In genomic region chr2:48717826-48718225, GRCh38 we compare ENCODE assay signal across 27 cellular contexts. TPM values are rescaled to one million over a fixed set of nuclear protein-coding genes. Genes with fewer than 3 reads are reported as not detected.
"Had no signal": no experiment of that assay in that cellular context is flagged by ENCODE, and none has a peak within 500 bp of the region (broad histone marks: within the 10 kb centered on the region; RNA-seq: fewer than 3 reads in every experiment).

No MANE protein-coding gene starts in this region.

- H3K4me3 Mint-ChIP-seq: activated CD4-positive, alpha-beta T cell treated with anti-CD3 and anti-CD28 coated beads, Interleukin-2, amount 10 ng/mL, durations not matched to agents 24 days and 14 days; activated CD8-positive, alpha-beta memory T cell treated with anti-CD3 and anti-CD28 coated beads, Interleukin-2, amount 10 ng/mL, durations not matched to agents 7 days and 5 days; activated CD8-positive, alpha-beta T cell treated with anti-CD3 and anti-CD28 coated beads for 36 hours; activated naive CD8-positive, alpha-beta T cell treated with anti-CD3 and anti-CD28 coated beads, Interleukin-2, amount 50 U/mL, for 24 hours; brain; stimulated activated naive B cell treated with anti-CD40 and anti-IgM and Interleukin-4, amounts not matched to agents 10 μg/mL and 1 μg/mL and 100 μg/mL, for 72 hours had no signal

- DNase-seq: activated CD4-positive, alpha-beta T cell treated with anti-CD3 and anti-CD28 coated beads, Interleukin-2, amount 10 ng/mL, durations not matched to agents 24 days and 14 days; activated CD8-positive, alpha-beta memory T cell treated with anti-CD3 and anti-CD28 coated beads, Interleukin-2, amount 10 ng/mL, durations not matched to agents 7 days and 5 days; activated CD8-positive, alpha-beta T cell treated with anti-CD3 and anti-CD28 coated beads for 36 hours; activated effector memory CD4-positive, alpha-beta T cell treated with anti-CD3 and anti-CD28 coated beads, Interleukin-2, amount 50 U/mL, for 16 hours; activated naive CD4-positive, alpha-beta T cell treated with anti-CD3 and anti-CD28 coated beads, Interleukin-2, amount 50 U/mL, for 16 hours; activated naive CD8-positive, alpha-beta T cell treated with anti-CD3 and anti-CD28 coated beads, Interleukin-2, amount 50 U/mL, for 24 hours; activated T-cell treated with anti-CD3 and anti-CD28 coated beads for 4 hours; aorta; dermis blood vessel endothelial cell; effector CD8-positive, alpha-beta T cell; erythroblast; heart right ventricle; left colon; lower lobe of right lung; mesendoderm; mucosa of descending colon; stimulated activated CD4-positive, alpha-beta T cell treated with anti-CD3 and anti-CD28 coated beads, Interleukin-2, amount 100 ng/mL, for 48 hours; stimulated activated CD8-positive, alpha-beta memory T cell treated with anti-CD3 and anti-CD28 coated beads, Interleukin-4, amount 100 ng/mL, for 48 hours; stimulated activated naive B cell treated with anti-CD40 and anti-IgM and Interleukin-4, amounts not matched to agents 10 μg/mL and 1 μg/mL and 100 μg/mL, for 72 hours had no signal

- H3K4me3 ChIP-seq: heart right ventricle, lower lobe of right lung, mucosa of descending colon, thoracic aorta had no signal

- H3K9me3 ChIP-seq: heart right ventricle, lower lobe of right lung, mucosa of descending colon, thoracic aorta had no signal

- H3K27me3 Mint-ChIP-seq: activated CD8-positive, alpha-beta memory T cell treated with anti-CD3 and anti-CD28 coated beads, Interleukin-2, amount 10 ng/mL, durations not matched to agents 7 days and 5 days had no signal

- H3K9me3 Mint-ChIP-seq: activated CD4-positive, alpha-beta T cell treated with anti-CD3 and anti-CD28 coated beads, Interleukin-2, amount 10 ng/mL, durations not matched to agents 24 days and 14 days; activated CD8-positive, alpha-beta T cell treated with anti-CD3 and anti-CD28 coated beads for 36 hours; activated naive CD8-positive, alpha-beta T cell treated with anti-CD3 and anti-CD28 coated beads, Interleukin-2, amount 50 U/mL, for 24 hours; stimulated activated naive B cell treated with anti-CD40 and anti-IgM and Interleukin-4, amounts not matched to agents 10 μg/mL and 1 μg/mL and 100 μg/mL, for 72 hours had no signal

- H3K27me3 ChIP-seq: heart right ventricle had no signal

- H3K36me3 ChIP-seq: heart right ventricle, lower lobe of right lung, thoracic aorta had no signal

- H3K4me1 Mint-ChIP-seq: activated CD4-positive, alpha-beta T cell treated with anti-CD3 and anti-CD28 coated beads, Interleukin-2, amount 10 ng/mL, durations not matched to agents 24 days and 14 days; activated CD8-positive, alpha-beta memory T cell treated with anti-CD3 and anti-CD28 coated beads, Interleukin-2, amount 10 ng/mL, durations not matched to agents 7 days and 5 days; activated naive CD8-positive, alpha-beta T cell treated with anti-CD3 and anti-CD28 coated beads, Interleukin-2, amount 50 U/mL, for 24 hours; stimulated activated naive B cell treated with anti-CD40 and anti-IgM and Interleukin-4, amounts not matched to agents 10 μg/mL and 1 μg/mL and 100 μg/mL, for 72 hours had no signal

- H3K27ac Mint-ChIP-seq: activated CD4-positive, alpha-beta T cell treated with anti-CD3 and anti-CD28 coated beads, Interleukin-2, amount 10 ng/mL, durations not matched to agents 24 days and 14 days; activated CD8-positive, alpha-beta memory T cell treated with anti-CD3 and anti-CD28 coated beads, Interleukin-2, amount 10 ng/mL, durations not matched to agents 7 days and 5 days; activated CD8-positive, alpha-beta T cell treated with anti-CD3 and anti-CD28 coated beads for 36 hours; activated naive CD8-positive, alpha-beta T cell treated with anti-CD3 and anti-CD28 coated beads, Interleukin-2, amount 50 U/mL, for 24 hours; brain; stimulated activated naive B cell treated with anti-CD40 and anti-IgM and Interleukin-4, amounts not matched to agents 10 μg/mL and 1 μg/mL and 100 μg/mL, for 72 hours had no signal

- H3K27ac ChIP-seq: heart right ventricle, lower lobe of right lung, thoracic aorta, VCaP had no signal

- H3K36me3 Mint-ChIP-seq: activated CD8-positive, alpha-beta memory T cell treated with anti-CD3 and anti-CD28 coated beads, Interleukin-2, amount 10 ng/mL, durations not matched to agents 7 days and 5 days; brain; stimulated activated naive B cell treated with anti-CD40 and anti-IgM and Interleukin-4, amounts not matched to agents 10 μg/mL and 1 μg/mL and 100 μg/mL, for 72 hours had no signal

RNA-seq across cellular contexts. Expression of gene LHCGR, which starts 37.7 kb away (rescaled TPM):
- total RNA-seq: activated CD4-positive, alpha-beta T cell treated with anti-CD3 and anti-CD28 coated beads, Interleukin-2, amount 10 ng/mL, durations not matched to agents 24 days and 14 days; activated CD8-positive, alpha-beta memory T cell treated with anti-CD3 and anti-CD28 coated beads, Interleukin-2, amount 10 ng/mL, durations not matched to agents 7 days and 5 days; activated CD8-positive, alpha-beta T cell treated with anti-CD3 and anti-CD28 coated beads for 36 hours; dermis blood vessel endothelial cell; left colon; mucosa of descending colon; renal cortical epithelial cell; T-helper 2 cell treated with Interferon-gamma antibody and Interleukin-4, amounts not matched to agents 100 ng/mL and 5 ng/mL, for 36 hours; thoracic aorta; ureter had no signal
- polyA plus RNA-seq: aorta, keratinocyte, neural cell had no signal
